Comparison of ENCODE assay signal across 8 cellular contexts in the genomic region with DNA sequence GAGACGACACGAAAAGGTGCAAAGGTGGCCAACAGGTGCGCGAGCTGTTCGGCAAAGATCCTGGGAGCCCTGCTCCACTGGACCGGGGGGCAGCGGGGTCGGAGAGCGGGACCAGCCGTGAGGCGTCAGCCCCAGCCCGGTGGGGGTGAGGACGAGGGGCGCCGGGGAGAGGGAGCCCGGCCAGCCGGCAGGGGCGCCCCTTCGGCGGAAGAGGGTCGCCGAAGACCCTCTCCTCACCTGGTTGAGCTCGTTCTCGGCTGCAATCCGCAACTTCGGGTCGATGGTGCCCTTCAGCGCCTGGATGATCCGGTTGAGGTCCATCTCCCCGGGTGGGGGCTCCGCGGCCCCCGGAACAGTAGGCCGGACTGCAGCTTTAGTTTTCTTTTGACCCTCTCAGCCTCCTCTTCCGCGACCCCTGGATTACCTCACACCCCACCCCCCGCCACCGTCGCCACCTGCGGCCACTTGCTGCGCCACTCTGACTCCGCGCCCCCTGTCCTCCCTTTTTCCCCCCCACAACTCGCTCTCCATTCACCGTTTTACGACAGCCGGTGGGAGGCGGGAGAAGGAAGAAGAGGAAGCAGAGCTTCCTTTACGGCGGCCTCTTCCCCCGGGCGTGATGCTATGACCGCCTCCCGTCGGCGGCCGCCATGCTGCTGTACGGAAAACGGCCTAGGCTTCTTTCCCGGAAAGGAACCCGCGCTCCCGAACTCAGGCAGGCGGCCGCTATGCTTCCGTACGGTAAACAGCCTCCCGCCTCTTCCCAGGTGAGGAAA. TPM values are rescaled to one million over a fixed set of nuclear protein-coding genes. Genes with fewer than 3 reads are reported as not detected.
DNase-seq lines count a peak whose midpoint lies in the region; ATAC-seq, FAIRE-seq and TF ChIP-seq lines count a peak whose summit lies in the region.

A gene (minus strand): TSS at position 543 of the 776 bp plus-strand sequence. CDS start 222 bp downstream, at position 321.

- FAIRE-seq in urothelium cell line (lab: Jason Lieb, UNC), result peak; percentile 89

- peak; percentile 61 for TF ChIP-seq POLR2A in GM15510 (IDR thresholded peaks at IDR 0.05; ENCODE audit: borderline replicate concordance, extremely low read depth, insufficient read length)

- peak within 1 kb of the TSS; percentile 97 for H3K27ac Mint-ChIP-seq in T-helper 17 cell

- WGBS in psoas muscle, 3 donors, result 0 to 1% (median 0%) methylated on average over 46 to 68 of the region's 68 CpGs

- no peaks in the 10 kb centered on the region for H3K27me3 Mint-ChIP-seq in T-helper 17 cell

- ATAC-seq in HG02885 (IDR thresholded peaks at IDR 0.05; ENCODE audit: poor library complexity, unreplicated experiment), result peak; percentile 84
- ATAC-seq in T-helper 17 cell, result peak; percentile 94
- ATAC-seq in psoas muscle, result peak; percentile 89 to 94 (median 93)

- H3K4me3 ChIP-seq in left ventricle myocardium inferior, result peak within 1 kb of the TSS; percentile 97
- H3K4me3 ChIP-seq in psoas muscle, result peak within 1 kb of the TSS; percentile 88

- TF ChIP-seq CTCF in left ventricle myocardium inferior (IDR thresholded peaks at IDR 0.05; ENCODE audit: borderline replicate concordance) (peak; percentile 42), psoas muscle (IDR thresholded peaks at IDR 0.05) (peak; percentile 26)

- DNase-seq in NCI-H1694 (lab: John Stamatoyannopoulos, UW) (peak; percentile 95), T-helper 17 cell (peak; percentile 67 to 75 (median 69)), amygdala (lab: John Stamatoyannopoulos, UW) (peak in 55 of 56 donors; percentile 40 to 93 (median 82)), left ventricle myocardium inferior (peak; percentile 93), psoas muscle (peak; percentile 94 to 96), urothelium cell line (ENCODE audit: low spot score) (peak; percentile 94)

- peaks cover 54% of the 10 kb centered on the region for H3K4me1 ChIP-seq in left ventricle myocardium inferior
- peaks cover 43% of the 10 kb centered on the region for H3K4me1 ChIP-seq in psoas muscle

- H3K36me3 Mint-ChIP-seq in T-helper 17 cell (ENCODE audit: low read depth), result peaks cover 6% of the 10 kb centered on the region

- peak within 1 kb of the TSS; percentile 70 for H3K27ac ChIP-seq in left ventricle myocardium inferior (replicated peaks)
- H3K27ac ChIP-seq in psoas muscle, result peak within 1 kb of the TSS; percentile 84

- H3K4me3 Mint-ChIP-seq in T-helper 17 cell, result peak within 1 kb of the TSS; percentile 99

- intact Hi-C loops in left ventricle myocardium inferior (cut with micrococcal nuclease), result no loop called here
- intact Hi-C loops in psoas muscle (cut with DNase I), result loop anchor here (2.0 to 5.0 kb wide), 3 partner anchors 57 to 112 kb away; a partner anchor contains a TSS

- H3K4me1 Mint-ChIP-seq in T-helper 17 cell, result peaks cover 33% of the 10 kb centered on the region

- H3K27me3 ChIP-seq in left ventricle myocardium inferior (ENCODE audit: low read depth) (no peaks in the 10 kb centered on the region), psoas muscle (ENCODE audit: insufficient read depth in 3 of 3, low read length in 2 of 3) (no peaks in the 10 kb centered on the region)

- H3K36me3 ChIP-seq in left ventricle myocardium inferior (no peaks in the 10 kb centered on the region), psoas muscle (ENCODE audit: insufficient read depth in 1 of 2, low read depth in 1 of 2) (no peaks in the 10 kb centered on the region)

- H3K9me3 ChIP-seq in T-helper 17 cell (ENCODE audit: control insufficient read depth, low read length, poor library complexity, severe bottlenecking) (no peaks in the 10 kb centered on the region), left ventricle myocardium inferior (replicated peaks) (no peaks in the 10 kb centered on the region), psoas muscle (no peaks in the 10 kb centered on the region)

RNA-seq across cellular contexts. Expression of the gene that starts here (rescaled TPM):
- total RNA-seq in T-helper 17 cell, result 10 to 100 TPM; 27.4 to 28.0 TPM
- 25.2 TPM for total RNA-seq in left ventricle myocardium inferior
- total RNA-seq in psoas muscle, result 10 to 100 TPM; 22.8 to 37.2 (median 28.9) TPM
- polyA plus RNA-seq in psoas muscle, result 10 to 100 TPM in 2 of 3 donors, 1 to 10 TPM in 1; 9.8 to 15.9 (median 13.2) TPM

Comparison
In these comparisons a context has a peak if more than half of its experiments do, and no peak if none do; other contexts are left out.
1. Peak in every context shown above with its lines: DNase-seq, ATAC-seq, H3K4me3 ChIP-seq and H3K27ac ChIP-seq.